8 cellular contexts compared by ENCODE assay signal in genomic region chr22:38868886-38869381, GRCh38. TPM values are rescaled to one million over a fixed set of nuclear protein-coding genes. Genes with fewer than 3 reads are reported as not detected.
DNase-seq lines count a peak whose midpoint lies in the region; ATAC-seq lines count a peak whose summit lies in the region.

No MANE protein-coding gene starts in this region.

- peak; percentile 59 for DNase-seq in NCI-H2029 (lab: John Stamatoyannopoulos, UW)
- no peak for DNase-seq in NCI-H2029 treated with DMSO at 0.1 percent for 48 hours (lab: John Stamatoyannopoulos, UW)
- DNase-seq in NCI-H1694 (lab: John Stamatoyannopoulos, UW), result peak; percentile 68
- peak; percentile 91 for DNase-seq in activated CD4-positive, CD25-positive, alpha-beta regulatory T cell treated with anti-CD3 and anti-CD28 coated beads, Interleukin-2, amount 50 U/mL, for 72 hours
- peak; percentile 73 for DNase-seq in central memory CD4-positive, alpha-beta T cell
- DNase-seq in left colon, result peak; percentile 59 to 90
- peak; percentile 91 for DNase-seq in stimulated activated CD4-positive, alpha-beta T cell treated with anti-CD3 and anti-CD28 coated beads, Interleukin-4, amount 100 ng/mL, for 24 hours

- intact Hi-C loops in left colon (cut with DNase I, micrococcal nuclease), result no loop called here

- ATAC-seq in left colon (peak; percentile 51), HG03378 (IDR thresholded peaks at IDR 0.05; ENCODE audit: unreplicated experiment) (no peak)

RNA-seq across cellular contexts. Expression of gene CBX6, which starts 3.1 kb away (rescaled TPM):
- 10 to 100 TPM in 1 of 2 donors, 1 to 10 TPM in 1; 6.8 to 28.4 TPM for total RNA-seq in left colon

RNA-seq across cellular contexts. Expression of gene NPTXR, which starts 25.1 kb away (rescaled TPM):
- total RNA-seq in left colon, result 1 to 10 TPM in 1 of 2 donors, under 1 TPM in 1; 0.46 to 2.5 TPM
